Comparison of ENCODE assay signal across 8 cellular contexts in genomic region chr10:24483701-24484100, GRCh38.
DNase-seq lines count a peak whose midpoint lies in the region; ATAC-seq, FAIRE-seq and TF ChIP-seq lines count a peak whose summit lies in the region.

No MANE protein-coding gene starts in this region.

- TF ChIP-seq EP300 in A549 (IDR thresholded peaks at IDR 0.05) (no peak), gastroesophageal sphincter (IDR thresholded peaks at IDR 0.05) (no peak), transverse colon (IDR thresholded peaks at IDR 0.05; ENCODE audit: low read depth) (peak; percentile 5)

- H3K27me3 Mint-ChIP-seq in T-helper 1 cell treated with Interleukin-12 subunit alpha and Interleukin-12 subunit beta and Interleukin-4 antibody, amounts not matched to agents 30 μg/mL and 1 μg/mL, for 36 hours (ENCODE audit: low read depth): no peaks in the 10 kb centered on the region

- ATAC-seq in A549 (peak; percentile 98 to 100), GM18867 (IDR thresholded peaks at IDR 0.05; ENCODE audit: unreplicated experiment) (peak; percentile 93), HG03432 (IDR thresholded peaks at IDR 0.05; ENCODE audit: unreplicated experiment) (peak; percentile 98), gastroesophageal sphincter (peak; percentile 60)

- no peaks in the 10 kb centered on the region for H3K27me3 ChIP-seq in gastroesophageal sphincter
- H3K27me3 ChIP-seq in transverse colon: no peaks in the 10 kb centered on the region

- no peak for TF ChIP-seq POLR2A in A549 (IDR thresholded peaks at IDR 0.05; ENCODE audit: low read length)
- no peak for TF ChIP-seq POLR2A in gastroesophageal sphincter (IDR thresholded peaks at IDR 0.05)
- TF ChIP-seq POLR2A in transverse colon (IDR thresholded peaks at IDR 0.05): peak; percentile 59

- H3K4me1 ChIP-seq in A549 (peaks cover 19% of the 10 kb centered on the region; the same call in 2 of the 3 replicates), gastroesophageal sphincter (no peaks in the 10 kb centered on the region), transverse colon (peaks cover 3 to 49% (median 15%) of the 10 kb centered on the region in 4 donors)

- POLR2A ChIA-PET in A549 (lab: Yijun Ruan, JAX): no interaction called here

- peaks cover 4% of the 10 kb centered on the region for H3K9me3 Mint-ChIP-seq in T-helper 1 cell treated with Interleukin-12 subunit alpha and Interleukin-12 subunit beta and Interleukin-4 antibody, amounts not matched to agents 30 μg/mL and 1 μg/mL, for 36 hours

- TF ChIP-seq CTCF in A549 (IDR thresholded peaks at IDR 0.05): no peak
- TF ChIP-seq CTCF in gastroesophageal sphincter (IDR thresholded peaks at IDR 0.05): no peak
- TF ChIP-seq CTCF in transverse colon (IDR thresholded peaks at IDR 0.05): no peak

- H3K4me3 Mint-ChIP-seq in T-helper 1 cell treated with Interleukin-12 subunit alpha and Interleukin-12 subunit beta and Interleukin-4 antibody, amounts not matched to agents 30 μg/mL and 1 μg/mL, for 36 hours: no peak overlapping the region

- no peak for FAIRE-seq in A549 (lab: Jason Lieb, UNC)

- peak overlapping the region; percentile 72 for H3K4me2 ChIP-seq in A549

- peak; percentile 75 to 91 for DNase-seq in A549 (ENCODE audit: low read depth in 1 of 2, low spot score in 1 of 2)
- peak; percentile 81 for DNase-seq in transverse colon
- no peak for DNase-seq in NCI-H2227 (lab: John Stamatoyannopoulos, UW; ENCODE audit: unreplicated experiment)
- no peak for DNase-seq in NCI-H2196 (lab: John Stamatoyannopoulos, UW; ENCODE audit: unreplicated experiment)

- CTCF ChIA-PET in A549 (lab: Yijun Ruan, JAX): interaction anchor here (0.7 to 1.5 kb wide), 3 partner anchors 17 to 490 kb away, joined by 3 to 4 read pairs (median 3); no protein-coding TSS in a partner anchor

- H3K27ac ChIP-seq in A549 (peak overlapping the region; percentile 46 to 74; a peak in 4 of 6 replicates), gastroesophageal sphincter (no peak overlapping the region), transverse colon (peak overlapping the region; percentile 83 to 88 (median 84))

- peaks cover 14% of the 10 kb centered on the region for H3K36me3 Mint-ChIP-seq in T-helper 1 cell treated with Interleukin-12 subunit alpha and Interleukin-12 subunit beta and Interleukin-4 antibody, amounts not matched to agents 30 μg/mL and 1 μg/mL, for 36 hours (ENCODE audit: low read depth)

- TF ChIP-seq RAD21 in A549 (conservative IDR thresholded peaks at IDR 0.05 in 1 of 2, IDR thresholded peaks at IDR 0.05 in 1 of 2): no peak

- in situ Hi-C loops in transverse colon (cut with MboI; ENCODE audit: low pct_ligation_motif_present in 1 of 4, low pct_unique_long_range_greater_than_20kb in 1 of 4, low sequenced_read_pairs in 3 of 4): no loop called here

- WGBS in A549 (ENCODE audit: missing lambda C conversion rate): 16% methylated on average over 3 of the region's 3 CpGs
- 62 to 73% methylated on average over 2 of the region's 3 CpGs for WGBS in gastroesophageal sphincter (ENCODE audit: low coverage in 1 of 2), 2 donors
- WGBS in transverse colon (ENCODE audit: low coverage in 1 of 2), 2 donors: 38 to 47% methylated on average over 2 to 3 of the region's 3 CpGs

- intact Hi-C loops in transverse colon (cut with DNase I; ENCODE audit: low total_unique reads): no loop called here

- peaks cover 8% of the 10 kb centered on the region for H3K4me1 Mint-ChIP-seq in T-helper 1 cell treated with Interleukin-12 subunit alpha and Interleukin-12 subunit beta and Interleukin-4 antibody, amounts not matched to agents 30 μg/mL and 1 μg/mL, for 36 hours (ENCODE audit: low read depth)

- no peak overlapping the region for H3K4me3 ChIP-seq in A549
- H3K4me3 ChIP-seq in gastroesophageal sphincter: no peak overlapping the region
- no peak overlapping the region for H3K4me3 ChIP-seq in transverse colon

- no peaks in the 10 kb centered on the region for H3K9me3 ChIP-seq in A549
- no peaks in the 10 kb centered on the region for H3K9me3 ChIP-seq in gastroesophageal sphincter
- no peaks in the 10 kb centered on the region for H3K9me3 ChIP-seq in transverse colon

- H3K36me3 ChIP-seq in gastroesophageal sphincter (peaks cover 0 to 11% of the 10 kb centered on the region in 2 donors), transverse colon (no peaks in the 10 kb centered on the region)

- H3K27ac Mint-ChIP-seq in T-helper 1 cell treated with Interleukin-12 subunit alpha and Interleukin-12 subunit beta and Interleukin-4 antibody, amounts not matched to agents 30 μg/mL and 1 μg/mL, for 36 hours: peak overlapping the region; percentile 32

TF ChIP-seq in A549, 52 proteins besides CTCF, POLR2A, EP300 and RAD21:
- TF ChIP-seq FOSL2 (IDR thresholded peaks at IDR 0.05): no peak
- TF ChIP-seq FOSL2 (CRISPR knock-in tag; IDR thresholded peaks at IDR 0.05): peak; percentile 41
- TF ChIP-seq GATA3 (IDR thresholded peaks at IDR 0.05; ENCODE audit: borderline replicate concordance): no peak
- no peak for TF ChIP-seq KDM5A (IDR thresholded peaks at IDR 0.05)
- no peak for TF ChIP-seq MAZ (IDR thresholded peaks at IDR 0.05; ENCODE audit: borderline replicate concordance, low read depth, low read length)
- no peak for TF ChIP-seq PBX3 (IDR thresholded peaks at IDR 0.05)
- no peak for TF ChIP-seq NPAS2 (CRISPR knock-in tag; IDR thresholded peaks at IDR 0.05; ENCODE audit: borderline replicate concordance)
- TF ChIP-seq REST (IDR thresholded peaks at IDR 0.05): no peak
- no peak for TF ChIP-seq CBX8 (IDR thresholded peaks at IDR 0.05)

Comparison
In these comparisons a context has a peak if more than half of its experiments do, and no peak if none do; other contexts are left out.
1. DNase-seq: peak in A549 (2 of 2) and transverse colon (single experiment); none in NCI-H2227 (single experiment) and NCI-H2196 (single experiment).
2. H3K27ac ChIP-seq: peak in A549 (2 of 2) and transverse colon (4 of 4); none in gastroesophageal sphincter (0 of 4).
3. Peak in every context shown above with its lines, with median percentiles within 50 percentile points of each other: ATAC-seq.